ENCODE assay signal across 31 cellular contexts in genomic region chr20:6045566-6045965, GRCh38. TPM values are rescaled to one million over a fixed set of nuclear protein-coding genes. Genes with fewer than 3 reads are reported as not detected.
DNase-seq lines count a peak whose midpoint lies in the region; TF ChIP-seq lines count a peak whose summit lies in the region.
"Had no signal": no experiment of that assay in that cellular context is flagged by ENCODE, and none has a peak within 500 bp of the region (broad histone marks: within the 10 kb centered on the region; RNA-seq: fewer than 3 reads in every experiment).

No MANE protein-coding gene starts in this region.

- no peaks in the 10 kb centered on the region for H3K27me3 ChIP-seq in Peyer's patch
- H3K27me3 ChIP-seq: hepatocyte, testis, vagina had no signal

- H3K4me1 ChIP-seq in Peyer's patch = no peaks in the 10 kb centered on the region
- H3K4me1 ChIP-seq: left ventricle myocardium inferior, testis, vagina had no signal

- peaks cover 0 to 19% (median 0%) of the 10 kb centered on the region in 3 donors for H3K36me3 ChIP-seq in Peyer's patch

- no peaks in the 10 kb centered on the region for H3K9me3 ChIP-seq in Peyer's patch
- H3K9me3 ChIP-seq: left ventricle myocardium inferior, testis, vagina had no signal

- TF ChIP-seq CTCF in fibroblast of mammary gland (conservative IDR thresholded peaks at IDR 0.05; ENCODE audit: control insufficient read depth, insufficient read depth, low read depth, low read length) (no peak), Peyer's patch (IDR thresholded peaks at IDR 0.05) (no peak)

- H3K4me3 ChIP-seq in fibroblast of mammary gland (ENCODE audit: control insufficient read depth, low read depth, low read length) (no peak overlapping the region), Peyer's patch (no peak overlapping the region)
- H3K4me3 ChIP-seq: hepatocyte, left ventricle myocardium inferior, testis, vagina had no signal

- TF ChIP-seq POLR2A in Peyer's patch (IDR thresholded peaks at IDR 0.05) = no peak

- H3K27ac ChIP-seq in Peyer's patch = no peak overlapping the region
- H3K27ac ChIP-seq: hepatocyte, left ventricle myocardium inferior, testis, vagina, VCaP had no signal

- DNase-seq in AG08395 (ENCODE audit: low spot score) (peak; percentile 66), ELR (ENCODE audit: low read depth) (peak; percentile 13), RPMI7951 (ENCODE audit: low read depth) (peak; percentile 46), fibroblast of mammary gland (ENCODE audit: low read depth) (peak; percentile 74), GM19240 (ENCODE audit: insufficient read length, low spot score) (no peak), CD1c-positive myeloid dendritic cell (ENCODE audit: extremely low spot score) (no peak), Peyer's patch (no peak)
- no peak for DNase-seq in stimulated activated CD4-positive, alpha-beta T cell treated with anti-CD3 and anti-CD28 coated beads, Interleukin-15, amount 100 ng/mL, for 24 hours
- DNase-seq: ACHN; activated CD4-positive, alpha-beta T cell treated with anti-CD3 and anti-CD28 coated beads for 48 hours; activated T-cell treated with anti-CD3 and anti-CD28 coated beads, Interleukin-2, amount 50 U/mL, for 24 hours; amygdala; CD4-positive, alpha-beta T cell; cerebellar nuclear complex; H7; immature natural killer cell; left ventricle myocardium inferior; natural killer cell; NCI-H2081; NCI-H345; NCI-H774; stimulated activated CD4-positive, alpha-beta T cell treated with anti-CD3 and anti-CD28 coated beads, Interleukin-12 subunit alpha, Interleukin-12 subunit beta, amount 100 ng/mL, for 4 hours; stimulated activated CD4-positive, alpha-beta T cell treated with anti-CD3 and anti-CD28 coated beads, Interleukin-4, amount 100 ng/mL, for 4 hours; stimulated activated naive CD4-positive, alpha-beta T cell; testis had no signal

RNA-seq across cellular contexts. Expression of gene LRRN4, which starts 8.3 kb away (rescaled TPM):
- total RNA-seq in RPMI7951 (2014; rRNA removed; shearing (Covaris generic)) = not detected in 2 replicates
- total RNA-seq in Peyer's patch = not detected
- total RNA-seq: activated CD8-positive, alpha-beta memory T cell treated with anti-CD3 and anti-CD28 coated beads for 36 hours; G401; natural killer cell; T-helper 2 cell treated with Interferon-gamma antibody and Interleukin-4, amounts not matched to agents 100 ng/mL and 5 ng/mL, for 36 hours; vagina had no signal

RNA-seq across cellular contexts. Expression of gene CRLS1, which starts 39.6 kb away (rescaled TPM):
- total RNA-seq in RPMI7951 (2014; rRNA removed; shearing (Covaris generic)) = 87.8 and 108 TPM in 2 replicates
- 10 to 100 TPM; 43.7 to 67.6 (median 61.4) TPM for total RNA-seq in Peyer's patch

Comparison
In these comparisons a context has a peak if more than half of its experiments do, and no peak if none do; other contexts are left out.
1. DNase-seq: peak in AG08395 (single experiment), ELR (single experiment), RPMI7951 (single experiment) and fibroblast of mammary gland (single experiment); none in stimulated activated CD4-positive, alpha-beta T cell treated with anti-CD3 and anti-CD28 coated beads, Interleukin-15, amount 100 ng/mL, for 24 hours (single experiment), GM19240 (single experiment), CD1c-positive myeloid dendritic cell (single experiment) and Peyer's patch (0 of 3).